2 cellular contexts compared by ENCODE assay signal in the genomic region with DNA sequence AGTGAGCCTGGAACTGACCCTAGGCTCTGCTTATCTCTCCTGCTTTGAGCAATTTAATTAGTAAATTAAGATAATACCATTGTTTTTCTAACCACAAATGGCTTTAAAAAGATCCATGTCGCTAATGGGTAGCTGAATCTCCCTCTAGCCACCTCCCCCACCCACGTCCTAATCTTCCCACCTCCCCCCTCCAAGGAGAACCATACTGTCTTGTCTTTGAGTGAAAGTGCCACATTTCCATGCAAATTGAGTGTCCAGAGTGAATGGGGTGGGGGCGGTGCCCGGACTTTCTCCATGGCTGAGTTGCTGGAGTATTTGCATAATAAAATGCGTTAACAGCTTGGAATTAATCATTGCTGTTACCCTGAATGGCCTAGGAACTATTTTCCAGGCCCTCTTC.
TF ChIP-seq lines count a peak whose summit lies in the region.

No MANE protein-coding gene starts in this region.

TF ChIP-seq in GM23338, 12 proteins besides CTCF, POLR2A, EP300 and RAD21 (continues in another document):
- TF ChIP-seq, protein P1, sequence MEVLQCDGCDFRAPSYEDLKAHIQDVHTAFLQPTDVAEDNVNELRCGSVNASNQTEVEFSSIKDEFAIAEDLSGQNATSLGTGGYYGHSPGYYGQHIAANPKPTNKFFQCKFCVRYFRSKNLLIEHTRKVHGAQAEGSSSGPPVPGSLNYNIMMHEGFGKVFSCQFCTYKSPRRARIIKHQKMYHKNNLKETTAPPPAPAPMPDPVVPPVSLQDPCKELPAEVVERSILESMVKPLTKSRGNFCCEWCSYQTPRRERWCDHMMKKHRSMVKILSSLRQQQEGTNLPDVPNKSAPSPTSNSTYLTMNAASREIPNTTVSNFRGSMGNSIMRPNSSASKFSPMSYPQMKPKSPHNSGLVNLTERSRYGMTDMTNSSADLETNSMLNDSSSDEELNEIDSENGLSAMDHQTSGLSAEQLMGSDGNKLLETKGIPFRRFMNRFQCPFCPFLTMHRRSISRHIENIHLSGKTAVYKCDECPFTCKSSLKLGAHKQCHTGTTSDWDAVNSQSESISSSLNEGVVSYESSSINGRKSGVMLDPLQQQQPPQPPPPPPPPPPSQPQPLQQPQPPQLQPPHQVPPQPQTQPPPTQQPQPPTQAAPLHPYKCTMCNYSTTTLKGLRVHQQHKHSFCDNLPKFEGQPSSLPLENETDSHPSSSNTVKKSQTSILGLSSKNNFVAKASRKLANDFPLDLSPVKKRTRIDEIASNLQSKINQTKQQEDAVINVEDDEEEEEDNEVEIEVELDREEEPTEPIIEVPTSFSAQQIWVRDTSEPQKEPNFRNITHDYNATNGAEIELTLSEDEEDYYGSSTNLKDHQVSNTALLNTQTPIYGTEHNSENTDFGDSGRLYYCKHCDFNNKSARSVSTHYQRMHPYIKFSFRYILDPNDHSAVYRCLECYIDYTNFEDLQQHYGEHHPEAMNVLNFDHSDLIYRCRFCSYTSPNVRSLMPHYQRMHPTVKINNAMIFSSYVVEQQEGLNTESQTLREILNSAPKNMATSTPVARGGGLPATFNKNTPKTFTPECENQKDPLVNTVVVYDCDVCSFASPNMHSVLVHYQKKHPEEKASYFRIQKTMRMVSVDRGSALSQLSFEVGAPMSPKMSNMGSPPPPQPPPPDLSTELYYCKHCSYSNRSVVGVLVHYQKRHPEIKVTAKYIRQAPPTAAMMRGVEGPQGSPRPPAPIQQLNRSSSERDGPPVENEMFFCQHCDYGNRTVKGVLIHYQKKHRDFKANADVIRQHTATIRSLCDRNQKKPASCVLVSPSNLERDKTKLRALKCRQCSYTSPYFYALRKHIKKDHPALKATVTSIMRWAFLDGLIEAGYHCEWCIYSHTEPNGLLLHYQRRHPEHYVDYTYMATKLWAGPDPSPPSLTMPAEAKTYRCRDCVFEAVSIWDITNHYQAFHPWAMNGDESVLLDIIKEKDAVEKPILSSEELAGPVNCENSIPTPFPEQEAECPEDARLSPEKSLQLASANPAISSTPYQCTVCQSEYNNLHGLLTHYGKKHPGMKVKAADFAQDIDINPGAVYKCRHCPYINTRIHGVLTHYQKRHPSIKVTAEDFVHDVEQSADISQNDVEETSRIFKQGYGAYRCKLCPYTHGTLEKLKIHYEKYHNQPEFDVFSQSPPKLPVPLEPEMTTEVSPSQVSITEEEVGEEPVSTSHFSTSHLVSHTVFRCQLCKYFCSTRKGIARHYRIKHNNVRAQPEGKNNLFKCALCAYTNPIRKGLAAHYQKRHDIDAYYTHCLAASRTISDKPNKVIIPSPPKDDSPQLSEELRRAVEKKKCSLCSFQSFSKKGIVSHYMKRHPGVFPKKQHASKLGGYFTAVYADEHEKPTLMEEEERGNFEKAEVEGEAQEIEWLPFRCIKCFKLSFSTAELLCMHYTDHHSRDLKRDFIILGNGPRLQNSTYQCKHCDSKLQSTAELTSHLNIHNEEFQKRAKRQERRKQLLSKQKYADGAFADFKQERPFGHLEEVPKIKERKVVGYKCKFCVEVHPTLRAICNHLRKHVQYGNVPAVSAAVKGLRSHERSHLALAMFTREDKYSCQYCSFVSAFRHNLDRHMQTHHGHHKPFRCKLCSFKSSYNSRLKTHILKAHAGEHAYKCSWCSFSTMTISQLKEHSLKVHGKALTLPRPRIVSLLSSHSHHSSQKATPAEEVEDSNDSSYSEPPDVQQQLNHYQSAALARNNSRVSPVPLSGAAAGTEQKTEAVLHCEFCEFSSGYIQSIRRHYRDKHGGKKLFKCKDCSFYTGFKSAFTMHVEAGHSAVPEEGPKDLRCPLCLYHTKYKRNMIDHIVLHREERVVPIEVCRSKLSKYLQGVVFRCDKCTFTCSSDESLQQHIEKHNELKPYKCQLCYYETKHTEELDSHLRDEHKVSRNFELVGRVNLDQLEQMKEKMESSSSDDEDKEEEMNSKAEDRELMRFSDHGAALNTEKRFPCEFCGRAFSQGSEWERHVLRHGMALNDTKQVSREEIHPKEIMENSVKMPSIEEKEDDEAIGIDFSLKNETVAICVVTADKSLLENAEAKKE (CRISPR knock-in tag; IDR thresholded peaks at IDR 0.05) = no peak
- no peak for TF ChIP-seq REST (IDR thresholded peaks at IDR 0.05; ENCODE audit: unreplicated experiment)
- no peak for TF ChIP-seq POLR2AphosphoS5 (IDR thresholded peaks at IDR 0.05; ENCODE audit: low read depth)
- no peak for TF ChIP-seq CREB1 (CRISPR knock-in tag; IDR thresholded peaks at IDR 0.05; ENCODE audit: low read depth)
- TF ChIP-seq EZH2phosphoT487 (IDR thresholded peaks at IDR 0.05; ENCODE audit: unreplicated experiment) = no peak
- TF ChIP-seq ZNF114 (CRISPR knock-in tag; IDR thresholded peaks at IDR 0.05) = no peak
- no peak for TF ChIP-seq EZH2 (IDR thresholded peaks at IDR 0.05; ENCODE audit: low read depth, unreplicated experiment)
- TF ChIP-seq ETS1 (IDR thresholded peaks at IDR 0.05) = no peak
- TF ChIP-seq NANOG (IDR thresholded peaks at IDR 0.05; ENCODE audit: borderline replicate concordance) = no peak
- TF ChIP-seq STAT1 (IDR thresholded peaks at IDR 0.05; ENCODE audit: unreplicated experiment) = no peak

TF ChIP-seq in WTC11, 78 proteins besides CTCF, POLR2A, EP300 and RAD21 (continued from another document):
- no peak for TF ChIP-seq MLX (CRISPR knock-in tag; IDR thresholded peaks at IDR 0.05)
- TF ChIP-seq, protein P2, sequence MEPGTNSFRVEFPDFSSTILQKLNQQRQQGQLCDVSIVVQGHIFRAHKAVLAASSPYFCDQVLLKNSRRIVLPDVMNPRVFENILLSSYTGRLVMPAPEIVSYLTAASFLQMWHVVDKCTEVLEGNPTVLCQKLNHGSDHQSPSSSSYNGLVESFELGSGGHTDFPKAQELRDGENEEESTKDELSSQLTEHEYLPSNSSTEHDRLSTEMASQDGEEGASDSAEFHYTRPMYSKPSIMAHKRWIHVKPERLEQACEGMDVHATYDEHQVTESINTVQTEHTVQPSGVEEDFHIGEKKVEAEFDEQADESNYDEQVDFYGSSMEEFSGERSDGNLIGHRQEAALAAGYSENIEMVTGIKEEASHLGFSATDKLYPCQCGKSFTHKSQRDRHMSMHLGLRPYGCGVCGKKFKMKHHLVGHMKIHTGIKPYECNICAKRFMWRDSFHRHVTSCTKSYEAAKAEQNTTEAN (CRISPR knock-in tag; IDR thresholded peaks at IDR 0.05) = no peak
- TF ChIP-seq GRHL2 (CRISPR knock-in tag; IDR thresholded peaks at IDR 0.05; ENCODE audit: insufficient replicate concordance, severe bottlenecking) = no peak
- TF ChIP-seq TP53 (CRISPR knock-in tag; IDR thresholded peaks at IDR 0.05) = no peak
- no peak for TF ChIP-seq JAZF1 (CRISPR knock-in tag; IDR thresholded peaks at IDR 0.05)
- no peak for TF ChIP-seq ZSCAN18 (CRISPR knock-in tag; IDR thresholded peaks at IDR 0.05)
- TF ChIP-seq, protein P3, sequence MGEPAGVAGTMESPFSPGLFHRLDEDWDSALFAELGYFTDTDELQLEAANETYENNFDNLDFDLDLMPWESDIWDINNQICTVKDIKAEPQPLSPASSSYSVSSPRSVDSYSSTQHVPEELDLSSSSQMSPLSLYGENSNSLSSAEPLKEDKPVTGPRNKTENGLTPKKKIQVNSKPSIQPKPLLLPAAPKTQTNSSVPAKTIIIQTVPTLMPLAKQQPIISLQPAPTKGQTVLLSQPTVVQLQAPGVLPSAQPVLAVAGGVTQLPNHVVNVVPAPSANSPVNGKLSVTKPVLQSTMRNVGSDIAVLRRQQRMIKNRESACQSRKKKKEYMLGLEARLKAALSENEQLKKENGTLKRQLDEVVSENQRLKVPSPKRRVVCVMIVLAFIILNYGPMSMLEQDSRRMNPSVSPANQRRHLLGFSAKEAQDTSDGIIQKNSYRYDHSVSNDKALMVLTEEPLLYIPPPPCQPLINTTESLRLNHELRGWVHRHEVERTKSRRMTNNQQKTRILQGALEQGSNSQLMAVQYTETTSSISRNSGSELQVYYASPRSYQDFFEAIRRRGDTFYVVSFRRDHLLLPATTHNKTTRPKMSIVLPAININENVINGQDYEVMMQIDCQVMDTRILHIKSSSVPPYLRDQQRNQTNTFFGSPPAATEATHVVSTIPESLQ (CRISPR knock-in tag; IDR thresholded peaks at IDR 0.05) = no peak
